26 cellular contexts compared by ENCODE assay signal in genomic region chr4:67931256-67931655, GRCh38. TPM values are rescaled to one million over a fixed set of nuclear protein-coding genes. Genes with fewer than 3 reads are reported as not detected.
"Had no signal": no experiment of that assay in that cellular context is flagged by ENCODE, and none has a peak within 500 bp of the region (broad histone marks: within the 10 kb centered on the region; RNA-seq: fewer than 3 reads in every experiment).

No MANE protein-coding gene starts in this region.

- H3K9ac ChIP-seq: SK-N-SH had no signal

- DNase-seq: IMR-90, Karpas-422, KG1, MM.1S, NCI-H1105, NCI-H1417 treated with DMSO at 0.1 percent for 48 hours, NCI-H146, NCI-H187, NCI-H2029, NCI-H2081 treated with DMSO at 0.1 percent for 48 hours, NCI-H2171, NCI-H226, NCI-H446, NCI-H510A, NCI-H524 treated with DMSO at 0.1 percent for 48 hours, NCI-H69, NCI-H774, RPMI8226, SHP77, SK-N-SH, SW 1271 had no signal

- ATAC-seq: HepG2 had no signal

- H3K4me2 ChIP-seq: SK-N-SH had no signal

- FAIRE-seq: HepG2, RCC 7860 had no signal

- H3K9me3 ChIP-seq: SK-N-SH had no signal

RNA-seq across cellular contexts. Expression of gene TMPRSS11A, which starts 32.0 kb away (rescaled TPM):
- total RNA-seq: HepG2, HT1080, IMR-90, M059J, SK-MEL-5 had no signal
- polyA plus RNA-seq: HepG2, IMR-90, SK-N-SH had no signal

RNA-seq across cellular contexts. Expression of gene TMPRSS11D, which starts 47.5 kb away (rescaled TPM):
- total RNA-seq: HepG2, HT1080, IMR-90, M059J, SK-MEL-5 had no signal
- polyA plus RNA-seq: HepG2, IMR-90 had no signal
